ENCODE assay signal across 17 cellular contexts in genomic region chr15:100810229-100810628, GRCh38.
DNase-seq lines count a peak whose midpoint lies in the region; ATAC-seq, FAIRE-seq and TF ChIP-seq lines count a peak whose summit lies in the region.
"Had no signal": no experiment of that assay in that cellular context is flagged by ENCODE, and none has a peak within 500 bp of the region (broad histone marks: within the 10 kb centered on the region; RNA-seq: fewer than 3 reads in every experiment).

No MANE protein-coding gene starts in this region.

- H3K9me2 ChIP-seq in Karpas-422 (replicated peaks; ENCODE audit: insufficient read depth, low read length): no peaks in the 10 kb centered on the region

- H4K20me1 ChIP-seq in Karpas-422 (ENCODE audit: insufficient read depth, low read depth, low read length): no peaks in the 10 kb centered on the region

- DNase-seq in A549 (ENCODE audit: low read depth in 1 of 2, low spot score in 1 of 2) (no peak), Karpas-422 (peak; percentile 37), epithelial cell of prostate (ENCODE audit: low read depth, low spot score) (no peak), T1000 (lab: John Stamatoyannopoulos, UW) (no peak), DMS153 treated with DMSO at 0.1 percent for 48 hours (lab: John Stamatoyannopoulos, UW; ENCODE audit: unreplicated experiment) (no peak)
- no peak for DNase-seq in NK-92 treated with Interleukin-12 subunit alpha and Interleukin-12 subunit beta, amount 100 ng/mL, for 24 hours (lab: John Stamatoyannopoulos, UW)
- DNase-seq: 8988T; C1 segment of cervical spinal cord; Calu3; CD4-positive, alpha-beta memory T cell; COR-L47; DND-41; GOT3 had no signal

- H3K9me3 ChIP-seq in A549 (peaks cover 8% of the 10 kb centered on the region; the same call in 1 of the 3 replicates), Karpas-422 (ENCODE audit: low read length) (peaks cover 2% of the 10 kb centered on the region; the same call in 1 of the 2 replicates)
- H3K9me3 ChIP-seq: HAP-1 had no signal

- CTCF ChIA-PET in A549 (lab: Yijun Ruan, JAX): interaction anchor here (0.6 kb wide), 1 partner anchor 40 kb away, joined by 3 read pairs; no protein-coding TSS in a partner anchor

- POLR2A ChIA-PET in A549 (lab: Yijun Ruan, JAX): no interaction called here

- no peak for TF ChIP-seq CTCF in A549 (IDR thresholded peaks at IDR 0.05)

- no peak for ATAC-seq in A549

- H3K27ac ChIP-seq in A549 (no peak overlapping the region), Karpas-422 (ENCODE audit: low read length) (no peak overlapping the region), epithelial cell of prostate (peak overlapping the region; percentile 58)

- H3K4me1 ChIP-seq in A549: no peaks in the 10 kb centered on the region
- H3K4me1 ChIP-seq in Karpas-422 (ENCODE audit: low read length): no peaks in the 10 kb centered on the region
- H3K4me1 ChIP-seq: HAP-1 had no signal

- H3K4me3 ChIP-seq in A549 (no peak overlapping the region), Karpas-422 (ENCODE audit: low read length) (no peak overlapping the region)
- H3K4me3 ChIP-seq: HAP-1 had no signal

- TF ChIP-seq POLR2A in A549 (IDR thresholded peaks at IDR 0.05; ENCODE audit: low read length): no peak

- WGBS in A549 (ENCODE audit: missing lambda C conversion rate): 83% methylated on average over 2 of the region's 2 CpGs

- no peak for TF ChIP-seq RAD21 in A549 (conservative IDR thresholded peaks at IDR 0.05 in 1 of 2, IDR thresholded peaks at IDR 0.05 in 1 of 2)

- no peak for TF ChIP-seq EP300 in A549 (IDR thresholded peaks at IDR 0.05)

- H3K9ac ChIP-seq in Karpas-422 (ENCODE audit: low read length): no peak overlapping the region

- peaks cover 3% of the 10 kb centered on the region; the same call in 1 of the 2 replicates for H3K27me3 ChIP-seq in Karpas-422 (ENCODE audit: low read length)

- no peaks in the 10 kb centered on the region for H3K79me2 ChIP-seq in Karpas-422 (ENCODE audit: low read length)

- H2AFZ ChIP-seq in Karpas-422 (ENCODE audit: low read length): no peak overlapping the region

- H3K36me3 ChIP-seq in Karpas-422 (ENCODE audit: insufficient read depth, low read length): no peaks in the 10 kb centered on the region
- H3K36me3 ChIP-seq: HAP-1 had no signal

- H3K4me2 ChIP-seq in A549 (no peak overlapping the region), Karpas-422 (ENCODE audit: low read depth, low read length, poor library complexity, severe bottlenecking) (no peak overlapping the region)

- FAIRE-seq in A549 (lab: Jason Lieb, UNC): no peak
- FAIRE-seq: G401.6, GM12892, H54 had no signal

TF ChIP-seq in A549, 52 proteins besides CTCF, POLR2A, EP300 and RAD21:
- TF ChIP-seq MAFK (IDR thresholded peaks at IDR 0.05; ENCODE audit: partially characterized antibody) (peak; percentile 90), JUNB (IDR thresholded peaks at IDR 0.05) (no peak), BCL3 (IDR thresholded peaks at IDR 0.05) (no peak)
